In the genomic region with DNA sequence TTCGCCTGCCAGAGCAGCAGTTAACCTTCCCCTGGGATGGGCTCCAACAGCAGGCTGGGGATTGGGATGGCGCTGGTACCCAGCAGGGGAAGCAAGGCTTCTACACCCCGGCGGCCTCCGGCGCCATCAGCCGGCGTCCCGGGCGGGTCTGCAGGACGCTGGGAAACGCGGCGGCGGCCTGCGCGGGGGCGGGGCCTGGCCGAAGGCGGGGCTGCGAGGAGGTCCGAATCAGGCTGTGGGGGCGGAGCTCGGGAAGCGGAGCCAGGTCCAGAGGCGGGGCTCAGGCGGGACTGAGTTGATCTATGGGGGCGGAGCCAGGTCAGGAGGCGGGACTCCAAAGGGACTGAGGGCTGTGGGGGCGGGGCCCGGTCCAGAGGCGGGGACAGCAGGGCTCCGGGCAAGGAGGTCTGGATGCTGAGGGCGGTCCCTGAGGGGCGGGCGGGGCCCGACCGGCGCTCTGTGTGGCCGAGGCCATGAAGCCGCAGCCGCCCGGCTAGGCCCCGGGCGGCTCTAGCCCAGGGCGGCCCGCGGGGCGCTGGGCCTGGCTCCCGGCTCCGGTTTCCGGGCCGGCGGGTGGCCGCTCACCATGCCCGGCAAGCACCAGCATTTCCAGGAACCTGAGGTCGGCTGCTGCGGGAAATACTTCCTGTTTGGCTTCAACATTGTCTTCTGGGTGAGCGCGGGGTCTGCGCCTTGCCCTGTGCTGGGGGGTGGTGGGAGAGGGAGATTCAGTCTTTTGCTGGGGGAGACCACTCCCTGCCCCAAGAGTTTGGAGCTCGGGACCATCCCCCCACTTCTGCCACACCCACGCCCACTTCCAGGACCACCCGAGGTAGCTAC, we compare ENCODE assay signal across 8 cellular contexts. TPM values are rescaled to one million over a fixed set of nuclear protein-coding genes. Genes with fewer than 3 reads are reported as not detected.
A peak's percentile ranks its signal among the peaks of the same experiment; 100 is the strongest.
DNase-seq lines count a peak whose midpoint lies in the region; ATAC-seq and TF ChIP-seq lines count a peak whose summit lies in the region.

A gene with protein sequence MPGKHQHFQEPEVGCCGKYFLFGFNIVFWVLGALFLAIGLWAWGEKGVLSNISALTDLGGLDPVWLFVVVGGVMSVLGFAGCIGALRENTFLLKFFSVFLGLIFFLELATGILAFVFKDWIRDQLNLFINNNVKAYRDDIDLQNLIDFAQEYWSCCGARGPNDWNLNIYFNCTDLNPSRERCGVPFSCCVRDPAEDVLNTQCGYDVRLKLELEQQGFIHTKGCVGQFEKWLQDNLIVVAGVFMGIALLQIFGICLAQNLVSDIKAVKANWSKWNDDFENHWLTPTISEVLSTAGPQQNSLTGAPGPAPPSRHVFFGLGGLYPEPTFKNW (plus strand): TSS at position 455 of the 840 bp plus-strand sequence. CDS start 132 bp downstream, at position 587.

- H3K4me2 ChIP-seq in osteoblast (ENCODE audit: insufficient read depth, low read length): peak within 1 kb of the TSS; percentile 88

- H3K9me3 ChIP-seq in osteoblast (ENCODE audit: low read depth, low read length): no peaks in the 10 kb centered on the region
- H3K9me3 ChIP-seq in thoracic aorta: no peaks in the 10 kb centered on the region

- H3K27ac Mint-ChIP-seq in activated naive CD8-positive, alpha-beta T cell: peak within 1 kb of the TSS; percentile 88

- DNase-seq in NCI-H1105 (lab: John Stamatoyannopoulos, UW) (peak; percentile 94), SKM-1 treated with dmso at 0.1 percent for 144 hours (lab: John Stamatoyannopoulos, UW; ENCODE audit: unreplicated experiment) (peak; percentile 98), glomerular visceral epithelial cell (ENCODE audit: extremely low spot score) (peak; percentile 100), osteoblast (ENCODE audit: insufficient read length, low spot score, missing footprints) (peak; percentile 100), thoracic aorta (ENCODE audit: low spot score) (peak; percentile 100)

- peaks cover 12% of the 10 kb centered on the region for H3K4me1 ChIP-seq in osteoblast (ENCODE audit: insufficient read depth, low read length)
- H3K4me1 ChIP-seq in thoracic aorta (ENCODE audit: control insufficient read depth in 1 of 2, low read depth in 2 of 2): peaks cover 11 to 21% of the 10 kb centered on the region in 2 donors

- ATAC-seq in HG02642 (IDR thresholded peaks at IDR 0.05; ENCODE audit: poor library complexity, unreplicated experiment): peak; percentile 95
- peak; percentile 95 for ATAC-seq in thoracic aorta (ENCODE audit: insufficient number of reproducible peaks, low FRiP score, low read depth)

- H2AFZ ChIP-seq in osteoblast (ENCODE audit: low read length): peak within 1 kb of the TSS; percentile 94

- H3K27me3 Mint-ChIP-seq in activated naive CD8-positive, alpha-beta T cell: no peaks in the 10 kb centered on the region

- peak; percentile 94 for TF ChIP-seq POLR2A in GM10847 (IDR thresholded peaks at IDR 0.05; ENCODE audit: extremely low read depth, insufficient read length)

- H3K9me3 Mint-ChIP-seq in activated naive CD8-positive, alpha-beta T cell (ENCODE audit: low read depth): no peaks in the 10 kb centered on the region

- H3K79me2 ChIP-seq in osteoblast (ENCODE audit: insufficient read depth, low read length): peaks cover 39% of the 10 kb centered on the region

- peak; percentile 18 for TF ChIP-seq CTCF in osteoblast (IDR thresholded peaks at IDR 0.05; ENCODE audit: extremely low read depth, low read depth, low read length)
- TF ChIP-seq CTCF in thoracic aorta (IDR thresholded peaks at IDR 0.05): peak; percentile 11

- peaks cover 27% of the 10 kb centered on the region for H4K20me1 ChIP-seq in osteoblast (ENCODE audit: insufficient read depth, low read length)

- H3K36me3 ChIP-seq in osteoblast (ENCODE audit: insufficient read depth, low read length) (no peaks in the 10 kb centered on the region), thoracic aorta (no peaks in the 10 kb centered on the region)

- H3K4me3 ChIP-seq in osteoblast (ENCODE audit: insufficient read depth, low read length) (peak within 1 kb of the TSS; percentile 91), thoracic aorta (peak within 1 kb of the TSS; percentile 94)

- no peaks in the 10 kb centered on the region for H3K27me3 ChIP-seq in osteoblast (ENCODE audit: insufficient read depth, low read length)
- no peaks in the 10 kb centered on the region for H3K27me3 ChIP-seq in thoracic aorta (replicated peaks; ENCODE audit: insufficient read depth)

- peaks cover 52% of the 10 kb centered on the region for H3K4me1 Mint-ChIP-seq in activated naive CD8-positive, alpha-beta T cell (ENCODE audit: low read depth)

- H3K4me3 Mint-ChIP-seq in activated naive CD8-positive, alpha-beta T cell: peak within 1 kb of the TSS; percentile 89

- H3K27ac ChIP-seq in osteoblast (ENCODE audit: low read depth, low read length) (peak within 1 kb of the TSS; percentile 61), thoracic aorta (peak within 1 kb of the TSS; percentile 65 to 78)

- no peaks in the 10 kb centered on the region for H3K36me3 Mint-ChIP-seq in activated naive CD8-positive, alpha-beta T cell

RNA-seq across cellular contexts. Expression of the gene that starts here (rescaled TPM):
- total RNA-seq in osteoblast (26.1 and 33.6 TPM in 2 replicates), thoracic aorta (10 to 100 TPM; 20.6 to 25.0 TPM)

Comparison
In these comparisons a context has a peak if more than half of its experiments do, and no peak if none do; other contexts are left out.
1. Peak in every context shown above with its lines: DNase-seq, ATAC-seq, H3K4me3 ChIP-seq and H3K27ac ChIP-seq.